ENCODE assay signal across 15 cellular contexts in the genomic region with DNA sequence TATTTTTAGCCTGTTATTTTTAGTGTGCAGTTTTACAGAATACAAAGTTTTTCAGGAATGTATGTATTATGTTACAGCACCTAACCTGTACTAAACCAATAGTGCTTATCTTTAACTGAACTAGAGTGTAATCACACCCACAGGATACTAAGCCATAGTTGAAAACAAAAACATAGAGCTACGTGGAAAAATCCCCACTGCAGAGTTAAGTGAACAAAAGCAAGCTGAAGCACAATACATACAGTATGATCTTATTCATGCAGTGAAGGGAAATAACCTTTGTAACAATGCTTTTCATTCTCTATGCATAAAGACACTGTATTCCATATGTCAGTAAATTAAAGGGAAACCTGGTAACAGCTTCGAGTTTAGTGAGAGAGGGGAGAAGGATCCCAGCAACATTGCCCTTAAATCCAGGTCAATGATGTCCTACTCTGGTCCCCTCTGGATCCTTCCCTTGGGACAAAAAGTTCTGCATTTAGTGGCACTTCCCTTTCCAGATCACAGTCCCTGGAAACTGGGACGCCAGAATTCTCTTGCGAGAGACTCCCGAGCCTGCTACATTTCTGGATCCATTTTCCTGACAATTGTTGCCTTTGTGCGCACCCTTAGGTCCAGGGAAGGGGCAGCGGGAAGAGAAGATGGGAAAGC.
DNase-seq lines count a peak whose midpoint lies in the region; ATAC-seq, FAIRE-seq and TF ChIP-seq lines count a peak whose summit lies in the region.
"Had no signal": no experiment of that assay in that cellular context is flagged by ENCODE, and none has a peak within 500 bp of the region (broad histone marks: within the 10 kb centered on the region; RNA-seq: fewer than 3 reads in every experiment).

No MANE protein-coding gene starts in this region.

- FAIRE-seq in GM19239 (lab: Jason Lieb, UNC), result peak; percentile 89
- FAIRE-seq: endometrium had no signal

- no peak overlapping the region for H3K27ac Mint-ChIP-seq in CD8-positive, alpha-beta T cell
- H3K27ac Mint-ChIP-seq in activated CD8-positive, alpha-beta T cell treated with anti-CD3 and anti-CD28 coated beads, Interleukin-2, amount 10 ng/mL, durations not matched to agents 7 days and 5 days, result peak overlapping the region; percentile 96
- peak overlapping the region; percentile 99 for H3K27ac Mint-ChIP-seq in memory B cell

- no peaks in the 10 kb centered on the region for H3K9me3 ChIP-seq in CD8-positive, alpha-beta T cell (ENCODE audit: low read length)

- intact Hi-C loops in CD8-positive, alpha-beta T cell (cut with DNase I, micrococcal nuclease), result no loop called here

- POLR2A ChIA-PET in CD8-positive, alpha-beta T cell (lab: Charles Lee), result interaction anchor here (1.8 kb wide), 1 partner anchor 13 kb away, joined by 5 read pairs; no protein-coding TSS in a partner anchor
- POLR2A ChIA-PET in activated CD8-positive, alpha-beta T cell treated with anti-CD3 and anti-CD28 coated beads, Interleukin-2, amount 10 ng/mL, durations not matched to agents 7 days and 5 days (lab: Charles Lee), result interaction anchor here (1.1 to 8.6 kb wide), 6 partner anchors 8 to 122 kb away, joined by 3 to 85 read pairs (median 10); a partner anchor contains a TSS

- H3K27me3 Mint-ChIP-seq in CD8-positive, alpha-beta T cell (ENCODE audit: low read depth), result no peaks in the 10 kb centered on the region
- H3K27me3 Mint-ChIP-seq in activated CD8-positive, alpha-beta T cell treated with anti-CD3 and anti-CD28 coated beads, Interleukin-2, amount 10 ng/mL, durations not matched to agents 7 days and 5 days (ENCODE audit: low read depth), result no peaks in the 10 kb centered on the region
- no peaks in the 10 kb centered on the region for H3K27me3 Mint-ChIP-seq in memory B cell

- DNase-seq in CD8-positive, alpha-beta T cell, result no peak
- DNase-seq in GM19239 (ENCODE audit: insufficient read length, low spot score), result no peak
- DNase-seq in activated CD8-positive, alpha-beta T cell treated with anti-CD3 and anti-CD28 coated beads, Interleukin-2, amount 10 ng/mL, durations not matched to agents 7 days and 5 days, result no peak
- DNase-seq in memory B cell (ENCODE audit: low spot score in 2 of 2), result no peak
- DNase-seq: amygdala, DMS79, hypothalamus, NCI-H1105 treated with DMSO at 0.1 percent for 48 hours, NCI-H2171 treated with DMSO at 0.1 percent for 48 hours, NCI-H774, right cardiac atrium had no signal

- no peaks in the 10 kb centered on the region for H3K27me3 ChIP-seq in CD8-positive, alpha-beta T cell (ENCODE audit: insufficient read depth, low read length)

- peak; percentile 22 for ATAC-seq in CD8-positive, alpha-beta T cell
- ATAC-seq in activated CD8-positive, alpha-beta T cell treated with anti-CD3 and anti-CD28 coated beads, Interleukin-2, amount 10 ng/mL, durations not matched to agents 7 days and 5 days, result peak; percentile 10
- ATAC-seq in memory B cell (ENCODE audit: low read depth) (no peak), HG03469 (IDR thresholded peaks at IDR 0.05; ENCODE audit: unreplicated experiment) (no peak), HG03378 (IDR thresholded peaks at IDR 0.05; ENCODE audit: unreplicated experiment) (no peak), HG03097 (IDR thresholded peaks at IDR 0.05; ENCODE audit: low FRiP score, unreplicated experiment) (no peak)
- ATAC-seq: right cardiac atrium had no signal

- CTCF ChIA-PET in CD8-positive, alpha-beta T cell (lab: Charles Lee), result interaction anchor here (1.3 to 2.0 kb wide), 2 partner anchors 9 to 267 kb away, joined by 5 to 10 read pairs; no protein-coding TSS in a partner anchor
- CTCF ChIA-PET in activated CD8-positive, alpha-beta T cell treated with anti-CD3 and anti-CD28 coated beads, Interleukin-2, amount 10 ng/mL, durations not matched to agents 7 days and 5 days (lab: Charles Lee), result interaction anchor here (1.0 to 12.4 kb wide), 7 partner anchors 10 to 122 kb away, joined by 3 to 94 read pairs (median 6); a partner anchor contains a TSS

- H3K27ac ChIP-seq in CD8-positive, alpha-beta T cell (ENCODE audit: low read depth, low read length), result no peak overlapping the region

- TF ChIP-seq CTCF in CD8-positive, alpha-beta T cell (IDR thresholded peaks at IDR 0.05), result no peak

- H3K4me3 Mint-ChIP-seq in CD8-positive, alpha-beta T cell, result no peak overlapping the region
- peak overlapping the region; percentile 19 for H3K4me3 Mint-ChIP-seq in activated CD8-positive, alpha-beta T cell treated with anti-CD3 and anti-CD28 coated beads, Interleukin-2, amount 10 ng/mL, durations not matched to agents 7 days and 5 days
- no peak overlapping the region for H3K4me3 Mint-ChIP-seq in memory B cell

- H3K4me1 ChIP-seq in CD8-positive, alpha-beta T cell (ENCODE audit: insufficient read depth, low read length), result peaks cover 36% of the 10 kb centered on the region

- no peaks in the 10 kb centered on the region for H3K9me3 Mint-ChIP-seq in CD8-positive, alpha-beta T cell
- H3K9me3 Mint-ChIP-seq in activated CD8-positive, alpha-beta T cell treated with anti-CD3 and anti-CD28 coated beads, Interleukin-2, amount 10 ng/mL, durations not matched to agents 7 days and 5 days (ENCODE audit: insufficient read depth), result peaks cover 14% of the 10 kb centered on the region
- H3K9me3 Mint-ChIP-seq in memory B cell, result peaks cover 2% of the 10 kb centered on the region

- H3K4me3 ChIP-seq in CD8-positive, alpha-beta T cell (ENCODE audit: low read depth, low read length), result no peak overlapping the region

- H3K36me3 Mint-ChIP-seq in CD8-positive, alpha-beta T cell, result no peaks in the 10 kb centered on the region
- peaks cover 32% of the 10 kb centered on the region for H3K36me3 Mint-ChIP-seq in activated CD8-positive, alpha-beta T cell treated with anti-CD3 and anti-CD28 coated beads, Interleukin-2, amount 10 ng/mL, durations not matched to agents 7 days and 5 days (ENCODE audit: low read depth)
- peaks cover 3% of the 10 kb centered on the region for H3K36me3 Mint-ChIP-seq in memory B cell

- H3K36me3 ChIP-seq in CD8-positive, alpha-beta T cell (ENCODE audit: insufficient read depth, low read length), result no peaks in the 10 kb centered on the region

- peaks cover 34% of the 10 kb centered on the region for H3K4me1 Mint-ChIP-seq in CD8-positive, alpha-beta T cell (ENCODE audit: low read depth)
- H3K4me1 Mint-ChIP-seq in activated CD8-positive, alpha-beta T cell treated with anti-CD3 and anti-CD28 coated beads, Interleukin-2, amount 10 ng/mL, durations not matched to agents 7 days and 5 days (ENCODE audit: low read depth), result peaks cover 95% of the 10 kb centered on the region
- H3K4me1 Mint-ChIP-seq in memory B cell, result peaks cover 57% of the 10 kb centered on the region

Comparison
In these comparisons a context has a peak if more than half of its experiments do, and no peak if none do; other contexts are left out.
1. ATAC-seq: peak in CD8-positive, alpha-beta T cell (single experiment) and activated CD8-positive, alpha-beta T cell treated with anti-CD3 and anti-CD28 coated beads, Interleukin-2, amount 10 ng/mL, durations not matched to agents 7 days and 5 days (single experiment); none in memory B cell (single experiment), HG03469 (single experiment), HG03378 (single experiment) and HG03097 (single experiment).